ENCODE assay signal across 1 cellular context in the genomic region with DNA sequence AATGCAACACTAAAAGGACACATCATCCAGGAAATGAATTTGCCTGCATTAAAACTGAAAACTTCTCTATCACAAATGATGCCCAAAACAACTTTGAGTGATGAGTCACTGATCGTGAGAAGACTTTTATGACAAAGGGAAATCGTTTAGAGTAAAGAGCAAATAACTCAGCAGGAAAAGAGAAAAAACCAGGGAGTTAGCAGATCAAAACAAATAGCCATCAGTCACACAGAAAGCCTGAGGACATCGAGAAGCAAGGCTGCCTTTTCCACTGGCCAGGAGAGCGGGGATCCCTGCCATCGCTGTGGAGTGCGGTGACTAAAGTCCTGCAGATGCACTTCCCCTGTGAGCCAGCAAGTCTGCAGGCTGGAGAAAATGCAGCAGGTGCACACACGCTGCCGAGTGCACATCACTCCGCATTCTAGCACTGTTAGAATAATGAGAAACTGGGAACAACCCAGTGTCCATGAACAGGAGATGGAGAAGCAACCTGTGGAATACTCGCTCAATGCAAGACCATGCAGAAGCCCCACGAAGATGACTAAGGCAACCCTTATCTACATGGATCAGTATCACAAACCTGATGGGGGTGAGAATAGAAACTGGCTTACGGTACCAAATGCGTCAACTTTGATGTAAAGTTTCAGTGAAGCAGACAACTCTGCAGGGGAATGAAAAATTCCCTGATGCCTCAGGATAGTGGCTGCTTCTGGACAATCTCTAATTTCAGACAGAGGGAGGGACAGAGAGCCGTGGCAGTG.
TF ChIP-seq lines count a peak whose summit lies in the region.

No MANE protein-coding gene starts in this region.

TF ChIP-seq in IMR-90, 13 proteins besides CTCF, POLR2A, EP300 and RAD21:
- TF ChIP-seq RFX5 (IDR thresholded peaks at IDR 0.05; ENCODE audit: low read depth, low read length) (no peak), MXI1 (IDR thresholded peaks at IDR 0.05; ENCODE audit: borderline replicate concordance, low read depth, low read length) (no peak), MAFK (IDR thresholded peaks at IDR 0.05; ENCODE audit: low read depth, low read length) (no peak), MAZ (IDR thresholded peaks at IDR 0.05; ENCODE audit: borderline replicate concordance, low read depth, low read length) (no peak), BHLHE40 (IDR thresholded peaks at IDR 0.05; ENCODE audit: low read depth, low read length) (no peak), SMC3 (IDR thresholded peaks at IDR 0.05; ENCODE audit: low read depth, low read length) (no peak), CHD1 (IDR thresholded peaks at IDR 0.05; ENCODE audit: low read depth, low read length) (no peak), RCOR1 (IDR thresholded peaks at IDR 0.05; ENCODE audit: insufficient replicate concordance, low read length) (no peak), FOS (IDR thresholded peaks at IDR 0.05; ENCODE audit: low read depth, low read length) (no peak)
- TF ChIP-seq, protein P1, sequence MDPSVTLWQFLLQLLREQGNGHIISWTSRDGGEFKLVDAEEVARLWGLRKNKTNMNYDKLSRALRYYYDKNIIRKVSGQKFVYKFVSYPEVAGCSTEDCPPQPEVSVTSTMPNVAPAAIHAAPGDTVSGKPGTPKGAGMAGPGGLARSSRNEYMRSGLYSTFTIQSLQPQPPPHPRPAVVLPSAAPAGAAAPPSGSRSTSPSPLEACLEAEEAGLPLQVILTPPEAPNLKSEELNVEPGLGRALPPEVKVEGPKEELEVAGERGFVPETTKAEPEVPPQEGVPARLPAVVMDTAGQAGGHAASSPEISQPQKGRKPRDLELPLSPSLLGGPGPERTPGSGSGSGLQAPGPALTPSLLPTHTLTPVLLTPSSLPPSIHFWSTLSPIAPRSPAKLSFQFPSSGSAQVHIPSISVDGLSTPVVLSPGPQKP (IDR thresholded peaks at IDR 0.05; ENCODE audit: borderline replicate concordance, low read depth, low read length), result no peak
- TF ChIP-seq, protein P2, sequence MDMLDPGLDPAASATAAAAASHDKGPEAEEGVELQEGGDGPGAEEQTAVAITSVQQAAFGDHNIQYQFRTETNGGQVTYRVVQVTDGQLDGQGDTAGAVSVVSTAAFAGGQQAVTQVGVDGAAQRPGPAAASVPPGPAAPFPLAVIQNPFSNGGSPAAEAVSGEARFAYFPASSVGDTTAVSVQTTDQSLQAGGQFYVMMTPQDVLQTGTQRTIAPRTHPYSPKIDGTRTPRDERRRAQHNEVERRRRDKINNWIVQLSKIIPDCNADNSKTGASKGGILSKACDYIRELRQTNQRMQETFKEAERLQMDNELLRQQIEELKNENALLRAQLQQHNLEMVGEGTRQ (IDR thresholded peaks at IDR 0.05; ENCODE audit: low read depth, low read length), result no peak
